8 cellular contexts compared by ENCODE assay signal in the genomic region with DNA sequence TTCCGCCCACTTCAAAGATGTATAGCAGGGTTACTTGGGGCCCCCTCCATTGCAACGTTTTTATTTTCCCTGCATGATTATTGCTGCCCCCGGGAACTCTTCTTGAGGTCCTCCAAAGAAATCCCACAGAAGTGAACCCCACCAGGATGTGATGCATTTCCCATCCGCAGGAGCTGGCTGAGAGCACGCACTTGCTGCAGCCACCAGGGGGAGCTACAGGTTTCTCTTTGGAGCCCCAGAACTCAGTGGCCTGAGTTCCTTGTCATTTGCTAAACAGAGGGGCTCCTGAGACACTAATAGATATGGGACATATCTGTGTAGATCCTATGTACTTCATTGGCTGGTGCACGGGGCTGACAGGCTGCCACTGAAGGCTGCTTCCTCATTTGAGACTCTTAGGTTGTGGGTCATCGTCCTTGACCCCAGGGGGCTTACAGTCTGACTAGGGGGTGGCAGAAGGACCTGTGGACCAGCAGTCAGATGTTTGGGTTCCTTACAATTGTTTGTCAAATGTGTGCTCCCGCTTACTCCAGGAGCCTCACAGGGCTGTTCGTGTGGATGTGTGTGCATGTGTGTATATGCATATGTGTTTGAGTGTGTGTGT. TPM values are rescaled to one million over a fixed set of nuclear protein-coding genes. Genes with fewer than 3 reads are reported as not detected.
DNase-seq lines count a peak whose midpoint lies in the region; ATAC-seq and TF ChIP-seq lines count a peak whose summit lies in the region.

No MANE protein-coding gene starts in this region.

- H3K36me3 Mint-ChIP-seq in T-helper 2 cell treated with Interferon-gamma antibody and Interleukin-4, amounts not matched to agents 5 μg/mL and 100 μg/mL, for 36 hours (ENCODE audit: low read depth): no peaks in the 10 kb centered on the region

- no peaks in the 10 kb centered on the region for H3K4me1 ChIP-seq in spleen

- H3K27me3 Mint-ChIP-seq in T-helper 2 cell treated with Interferon-gamma antibody and Interleukin-4, amounts not matched to agents 5 μg/mL and 100 μg/mL, for 36 hours (ENCODE audit: low read depth): no peaks in the 10 kb centered on the region

- peak; percentile 87 for ATAC-seq in HG02571 (IDR thresholded peaks at IDR 0.05; ENCODE audit: unreplicated experiment)
- ATAC-seq in HG03039 (IDR thresholded peaks at IDR 0.05; ENCODE audit: unreplicated experiment): no peak

- peaks cover 0 to 38% (median 5%) of the 10 kb centered on the region in 7 donors for H3K27me3 ChIP-seq in spleen (replicated peaks in 1 of 7)

- H3K27ac Mint-ChIP-seq in T-helper 2 cell treated with Interferon-gamma antibody and Interleukin-4, amounts not matched to agents 5 μg/mL and 100 μg/mL, for 36 hours: no peak overlapping the region

- intact Hi-C loops in spleen (cut with DNase I; ENCODE audit: low total_unique reads): loop anchor here (2.0 kb wide), 1 partner anchor 378 kb away; no protein-coding TSS in a partner anchor

- H3K36me3 ChIP-seq in spleen: no peaks in the 10 kb centered on the region

- H3K27ac ChIP-seq in spleen: no peak overlapping the region

- H3K9me3 Mint-ChIP-seq in T-helper 2 cell treated with Interferon-gamma antibody and Interleukin-4, amounts not matched to agents 5 μg/mL and 100 μg/mL, for 36 hours: no peaks in the 10 kb centered on the region

- H3K4me3 ChIP-seq in spleen: no peak overlapping the region

- TF ChIP-seq CTCF in GM12874 (IDR thresholded peaks at IDR 0.05; ENCODE audit: insufficient read depth, low read depth, low read length): peak; percentile 88
- TF ChIP-seq CTCF in spleen (IDR thresholded peaks at IDR 0.05 in 8 of 11, conservative IDR thresholded peaks at IDR 0.05 in 3 of 11): peak; percentile 55 to 91 (median 81)

- peak; percentile 51 for DNase-seq in NCI-H1105 treated with DMSO at 0.1 percent for 48 hours (lab: John Stamatoyannopoulos, UW)
- peak; percentile 39 for DNase-seq in T-helper 2 cell treated with Interferon-gamma antibody and Interleukin-4, amounts not matched to agents 5 μg/mL and 100 μg/mL, for 36 hours (ENCODE audit: low spot score)
- DNase-seq in anterior cingulate cortex (lab: John Stamatoyannopoulos, UW): peak in 55 of 58 donors; percentile 3 to 84 (median 58)
- peak; percentile 44 to 66 for DNase-seq in hippocampal formation (lab: John Stamatoyannopoulos, UW)
- DNase-seq in spleen: peak; percentile 85

- H3K4me3 Mint-ChIP-seq in T-helper 2 cell treated with Interferon-gamma antibody and Interleukin-4, amounts not matched to agents 5 μg/mL and 100 μg/mL, for 36 hours: no peak overlapping the region

- H3K9me3 ChIP-seq in spleen: no peaks in the 10 kb centered on the region

- no peaks in the 10 kb centered on the region for H3K4me1 Mint-ChIP-seq in T-helper 2 cell treated with Interferon-gamma antibody and Interleukin-4, amounts not matched to agents 5 μg/mL and 100 μg/mL, for 36 hours (ENCODE audit: low read depth)

- TF ChIP-seq POLR2A in spleen (IDR thresholded peaks at IDR 0.05): no peak

- WGBS in spleen, 5 donors: 20 to 29% (median 26%) methylated on average over 9 of the region's 9 CpGs

RNA-seq across cellular contexts. Expression of gene ENO4, which starts 52.3 kb away (rescaled TPM):
- total RNA-seq in spleen: not detected
- under 1 TPM in 2 of 3 donors, not detected in 1; 0.03 to 0.09 TPM for polyA plus RNA-seq in spleen

RNA-seq across cellular contexts. Expression of gene HSPA12A, which starts 54.6 kb away (rescaled TPM):
- 10 to 100 TPM in 4 of 7 donors, 1 to 10 TPM in 3; 5.6 to 16.5 (median 11.0) TPM for total RNA-seq in spleen
- polyA plus RNA-seq in spleen: 1 to 10 TPM; 1.5 to 3.6 (median 1.8) TPM
